Comparison of ENCODE assay signal across 1 cellular context in the genomic region with DNA sequence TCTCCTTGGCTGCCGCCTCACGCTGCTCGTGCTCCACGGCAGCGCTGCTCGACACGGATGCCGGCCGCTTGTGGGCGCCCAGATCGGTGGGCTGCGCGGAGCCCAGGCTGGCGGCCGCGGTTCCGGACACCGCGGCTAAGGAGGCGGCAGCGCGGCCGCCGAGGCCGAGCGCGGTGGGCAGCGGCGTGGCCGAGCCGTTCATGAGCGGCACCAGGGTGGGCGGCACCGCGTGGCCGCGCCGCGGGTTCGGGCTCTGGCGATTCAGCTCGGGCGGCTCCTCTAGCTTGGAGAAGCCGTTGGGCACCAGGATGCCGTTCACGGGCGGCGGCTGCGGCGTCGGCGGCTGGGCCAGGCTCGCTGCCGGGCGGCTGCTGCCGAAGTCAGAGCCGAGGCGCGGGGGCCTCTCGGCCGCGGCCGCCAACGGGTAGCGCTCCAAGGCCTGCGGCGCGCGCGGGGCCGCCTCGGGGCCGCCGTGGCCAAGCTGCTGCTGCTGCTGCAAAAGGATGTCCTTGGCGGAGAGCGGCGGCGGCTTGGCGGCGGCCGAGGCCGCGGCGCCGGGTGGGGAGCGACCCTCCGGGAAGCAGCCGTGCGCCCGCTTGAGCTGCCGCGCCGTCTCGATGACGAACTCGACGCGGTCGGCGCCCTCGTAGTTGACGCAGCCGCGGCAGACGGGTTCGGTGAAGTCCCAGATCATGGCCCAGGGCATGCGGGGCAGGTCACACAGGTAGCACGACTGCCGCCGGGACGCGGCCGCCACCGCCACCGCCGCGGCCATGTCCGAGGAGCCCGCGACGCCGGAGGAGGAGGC.
A peak's percentile ranks its signal among the peaks of the same experiment; 100 is the strongest.
TF ChIP-seq lines count a peak whose summit lies in the region.

No MANE protein-coding gene starts in this region.

TF ChIP-seq in K562, 482 proteins besides CTCF, POLR2A, EP300 and RAD21 (continued from another document and continues in another):
- no peak for TF ChIP-seq ZNF407 (IDR thresholded peaks at IDR 0.05; ENCODE audit: low read depth)
- no peak for TF ChIP-seq HDAC8 (tag; IDR thresholded peaks at IDR 0.05)
- TF ChIP-seq, protein P1, sequence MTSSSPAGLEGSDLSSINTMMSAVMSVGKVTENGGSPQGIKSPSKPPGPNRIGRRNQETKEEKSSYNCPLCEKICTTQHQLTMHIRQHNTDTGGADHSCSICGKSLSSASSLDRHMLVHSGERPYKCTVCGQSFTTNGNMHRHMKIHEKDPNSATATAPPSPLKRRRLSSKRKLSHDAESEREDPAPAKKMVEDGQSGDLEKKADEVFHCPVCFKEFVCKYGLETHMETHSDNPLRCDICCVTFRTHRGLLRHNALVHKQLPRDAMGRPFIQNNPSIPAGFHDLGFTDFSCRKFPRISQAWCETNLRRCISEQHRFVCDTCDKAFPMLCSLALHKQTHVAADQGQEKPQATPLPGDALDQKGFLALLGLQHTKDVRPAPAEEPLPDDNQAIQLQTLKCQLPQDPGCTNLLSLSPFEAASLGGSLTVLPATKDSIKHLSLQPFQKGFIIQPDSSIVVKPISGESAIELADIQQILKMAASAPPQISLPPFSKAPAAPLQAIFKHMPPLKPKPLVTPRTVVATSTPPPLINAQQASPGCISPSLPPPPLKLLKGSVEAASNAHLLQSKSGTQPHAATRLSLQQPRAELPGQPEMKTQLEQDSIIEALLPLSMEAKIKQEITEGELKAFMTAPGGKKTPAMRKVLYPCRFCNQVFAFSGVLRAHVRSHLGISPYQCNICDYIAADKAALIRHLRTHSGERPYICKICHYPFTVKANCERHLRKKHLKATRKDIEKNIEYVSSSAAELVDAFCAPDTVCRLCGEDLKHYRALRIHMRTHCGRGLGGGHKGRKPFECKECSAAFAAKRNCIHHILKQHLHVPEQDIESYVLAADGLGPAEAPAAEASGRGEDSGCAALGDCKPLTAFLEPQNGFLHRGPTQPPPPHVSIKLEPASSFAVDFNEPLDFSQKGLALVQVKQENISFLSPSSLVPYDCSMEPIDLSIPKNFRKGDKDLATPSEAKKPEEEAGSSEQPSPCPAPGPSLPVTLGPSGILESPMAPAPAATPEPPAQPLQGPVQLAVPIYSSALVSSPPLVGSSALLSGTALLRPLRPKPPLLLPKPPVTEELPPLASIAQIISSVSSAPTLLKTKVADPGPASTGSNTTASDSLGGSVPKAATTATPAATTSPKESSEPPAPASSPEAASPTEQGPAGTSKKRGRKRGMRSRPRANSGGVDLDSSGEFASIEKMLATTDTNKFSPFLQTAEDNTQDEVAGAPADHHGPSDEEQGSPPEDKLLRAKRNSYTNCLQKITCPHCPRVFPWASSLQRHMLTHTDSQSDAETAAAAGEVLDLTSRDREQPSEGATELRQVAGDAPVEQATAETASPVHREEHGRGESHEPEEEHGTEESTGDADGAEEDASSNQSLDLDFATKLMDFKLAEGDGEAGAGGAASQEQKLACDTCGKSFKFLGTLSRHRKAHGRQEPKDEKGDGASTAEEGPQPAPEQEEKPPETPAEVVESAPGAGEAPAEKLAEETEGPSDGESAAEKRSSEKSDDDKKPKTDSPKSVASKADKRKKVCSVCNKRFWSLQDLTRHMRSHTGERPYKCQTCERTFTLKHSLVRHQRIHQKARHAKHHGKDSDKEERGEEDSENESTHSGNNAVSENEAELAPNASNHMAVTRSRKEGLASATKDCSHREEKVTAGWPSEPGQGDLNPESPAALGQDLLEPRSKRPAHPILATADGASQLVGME (CRISPR knock-in tag; IDR thresholded peaks at IDR 0.05), result 0 out of 2 replicates have a peak, but pooled peaks have one; percentile 13
- peak; percentile 59 for TF ChIP-seq STAG1 (CRISPR knock-in tag; IDR thresholded peaks at IDR 0.05; ENCODE audit: borderline replicate concordance)
- TF ChIP-seq ETV1 (tag; conservative IDR thresholded peaks at IDR 0.05; ENCODE audit: low read depth), result no peak
- peak; percentile 63 for TF ChIP-seq CXXC5 (CRISPR knock-in tag; IDR thresholded peaks at IDR 0.05)
- TF ChIP-seq JUNB (CRISPR knock-in tag; conservative IDR thresholded peaks at IDR 0.05), result no peak; the same call in 1 of the 2 replicates
- TF ChIP-seq SREBF1 (IDR thresholded peaks at IDR 0.05; ENCODE audit: borderline replicate concordance, low read depth, low read length), result no peak
- 0 out of 2 replicates have a peak, but pooled peaks have one; percentile 76 for TF ChIP-seq NR2F6 (CRISPR knock-in tag; IDR thresholded peaks at IDR 0.05)
- no peak for TF ChIP-seq NFE2L1 (tag; IDR thresholded peaks at IDR 0.05; ENCODE audit: borderline replicate concordance, low read depth)
- no peak for TF ChIP-seq NR3C1 (CRISPR knock-in tag; IDR thresholded peaks at IDR 0.05)
- TF ChIP-seq JUN (IDR thresholded peaks at IDR 0.05; ENCODE audit: borderline replicate concordance, low read depth, low read length), result 0 out of 2 replicates have a peak, but pooled peaks have one; percentile 25
- no peak; the same call in 1 of the 2 replicates for TF ChIP-seq JUN (CRISPR knock-in tag; IDR thresholded peaks at IDR 0.05; ENCODE audit: borderline replicate concordance)
- TF ChIP-seq, protein P2, sequence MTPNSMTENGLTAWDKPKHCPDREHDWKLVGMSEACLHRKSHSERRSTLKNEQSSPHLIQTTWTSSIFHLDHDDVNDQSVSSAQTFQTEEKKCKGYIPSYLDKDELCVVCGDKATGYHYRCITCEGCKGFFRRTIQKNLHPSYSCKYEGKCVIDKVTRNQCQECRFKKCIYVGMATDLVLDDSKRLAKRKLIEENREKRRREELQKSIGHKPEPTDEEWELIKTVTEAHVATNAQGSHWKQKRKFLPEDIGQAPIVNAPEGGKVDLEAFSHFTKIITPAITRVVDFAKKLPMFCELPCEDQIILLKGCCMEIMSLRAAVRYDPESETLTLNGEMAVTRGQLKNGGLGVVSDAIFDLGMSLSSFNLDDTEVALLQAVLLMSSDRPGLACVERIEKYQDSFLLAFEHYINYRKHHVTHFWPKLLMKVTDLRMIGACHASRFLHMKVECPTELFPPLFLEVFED (CRISPR knock-in tag; conservative IDR thresholded peaks at IDR 0.05), result no peak
- TF ChIP-seq, protein P3, sequence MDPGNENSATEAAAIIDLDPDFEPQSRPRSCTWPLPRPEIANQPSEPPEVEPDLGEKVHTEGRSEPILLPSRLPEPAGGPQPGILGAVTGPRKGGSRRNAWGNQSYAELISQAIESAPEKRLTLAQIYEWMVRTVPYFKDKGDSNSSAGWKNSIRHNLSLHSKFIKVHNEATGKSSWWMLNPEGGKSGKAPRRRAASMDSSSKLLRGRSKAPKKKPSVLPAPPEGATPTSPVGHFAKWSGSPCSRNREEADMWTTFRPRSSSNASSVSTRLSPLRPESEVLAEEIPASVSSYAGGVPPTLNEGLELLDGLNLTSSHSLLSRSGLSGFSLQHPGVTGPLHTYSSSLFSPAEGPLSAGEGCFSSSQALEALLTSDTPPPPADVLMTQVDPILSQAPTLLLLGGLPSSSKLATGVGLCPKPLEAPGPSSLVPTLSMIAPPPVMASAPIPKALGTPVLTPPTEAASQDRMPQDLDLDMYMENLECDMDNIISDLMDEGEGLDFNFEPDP (CRISPR knock-in tag; IDR thresholded peaks at IDR 0.05), result peak; percentile 27; the same call in 1 of the 2 replicates
- TF ChIP-seq NR1H2 (CRISPR knock-in tag; IDR thresholded peaks at IDR 0.05), result no peak
- TF ChIP-seq, protein P4, sequence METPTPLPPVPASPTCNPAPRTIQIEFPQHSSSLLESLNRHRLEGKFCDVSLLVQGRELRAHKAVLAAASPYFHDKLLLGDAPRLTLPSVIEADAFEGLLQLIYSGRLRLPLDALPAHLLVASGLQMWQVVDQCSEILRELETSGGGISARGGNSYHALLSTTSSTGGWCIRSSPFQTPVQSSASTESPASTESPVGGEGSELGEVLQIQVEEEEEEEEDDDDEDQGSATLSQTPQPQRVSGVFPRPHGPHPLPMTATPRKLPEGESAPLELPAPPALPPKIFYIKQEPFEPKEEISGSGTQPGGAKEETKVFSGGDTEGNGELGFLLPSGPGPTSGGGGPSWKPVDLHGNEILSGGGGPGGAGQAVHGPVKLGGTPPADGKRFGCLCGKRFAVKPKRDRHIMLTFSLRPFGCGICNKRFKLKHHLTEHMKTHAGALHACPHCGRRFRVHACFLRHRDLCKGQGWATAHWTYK (CRISPR knock-in tag; IDR thresholded peaks at IDR 0.05), result peak; percentile 44; the same call in 1 of the 2 replicates
- TF ChIP-seq ZC3H4 (CRISPR knock-in tag; IDR thresholded peaks at IDR 0.05; ENCODE audit: borderline replicate concordance), result peak; percentile 94
- no peak for TF ChIP-seq ATF7 (IDR thresholded peaks at IDR 0.05)
- peak; percentile 78 for TF ChIP-seq CTBP1 (IDR thresholded peaks at IDR 0.05; ENCODE audit: borderline replicate concordance)
- TF ChIP-seq TSC22D4 (tag; IDR thresholded peaks at IDR 0.05), result no peak
- no peak for TF ChIP-seq ZNF174 (CRISPR knock-in tag; IDR thresholded peaks at IDR 0.05)
- peak; percentile 58; the same call in 1 of the 2 replicates for TF ChIP-seq ZSCAN32 (CRISPR knock-in tag; IDR thresholded peaks at IDR 0.05)
- TF ChIP-seq TFAP4 (CRISPR knock-in tag; IDR thresholded peaks at IDR 0.05; ENCODE audit: borderline replicate concordance), result no peak
- TF ChIP-seq, protein P5, sequence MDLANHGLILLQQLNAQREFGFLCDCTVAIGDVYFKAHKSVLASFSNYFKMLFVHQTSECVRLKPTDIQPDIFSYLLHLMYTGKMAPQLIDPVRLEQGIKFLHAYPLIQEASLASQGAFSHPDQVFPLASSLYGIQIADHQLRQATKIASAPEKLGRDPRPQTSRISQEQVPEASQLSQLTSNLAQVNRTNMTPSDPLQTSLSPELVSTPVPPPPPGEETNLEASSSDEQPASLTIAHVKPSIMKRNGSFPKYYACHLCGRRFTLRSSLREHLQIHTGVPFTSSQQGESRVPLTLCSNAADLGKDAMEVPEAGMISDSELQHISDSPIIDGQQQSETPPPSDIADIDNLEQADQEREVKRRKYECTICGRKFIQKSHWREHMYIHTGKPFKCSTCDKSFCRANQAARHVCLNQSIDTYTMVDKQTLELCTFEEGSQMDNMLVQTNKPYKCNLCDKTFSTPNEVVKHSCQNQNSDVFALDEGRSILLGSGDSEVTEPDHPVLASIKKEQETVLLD (IDR thresholded peaks at IDR 0.05), result no peak
- peak; percentile 5 to 31 for TF ChIP-seq E2F6 (IDR thresholded peaks at IDR 0.05; ENCODE audit: borderline replicate concordance in 1 of 2, extremely low read depth in 1 of 2, insufficient read depth in 1 of 2, insufficient read length in 1 of 2, low read depth in 1 of 2, low read length in 1 of 2, poor library complexity in 1 of 2, severe bottlenecking in 1 of 2)
- TF ChIP-seq KDM5B (IDR thresholded peaks at IDR 0.05; ENCODE audit: insufficient replicate concordance, low read depth, low read length), result peak; percentile 42
- peak; percentile 10 for TF ChIP-seq SAP30 (IDR thresholded peaks at IDR 0.05; ENCODE audit: borderline replicate concordance, insufficient read depth, low read depth, low read length, poor library complexity, severe bottlenecking)
- TF ChIP-seq THRAP3 (IDR thresholded peaks at IDR 0.05; ENCODE audit: borderline replicate concordance), result no peak
- TF ChIP-seq SP2 (IDR thresholded peaks at IDR 0.05; ENCODE audit: extremely low read depth, low read depth, low read length, poor library complexity, severe bottlenecking), result no peak
- TF ChIP-seq MAFF (IDR thresholded peaks at IDR 0.05; ENCODE audit: low read length), result no peak
